In the genomic region with DNA sequence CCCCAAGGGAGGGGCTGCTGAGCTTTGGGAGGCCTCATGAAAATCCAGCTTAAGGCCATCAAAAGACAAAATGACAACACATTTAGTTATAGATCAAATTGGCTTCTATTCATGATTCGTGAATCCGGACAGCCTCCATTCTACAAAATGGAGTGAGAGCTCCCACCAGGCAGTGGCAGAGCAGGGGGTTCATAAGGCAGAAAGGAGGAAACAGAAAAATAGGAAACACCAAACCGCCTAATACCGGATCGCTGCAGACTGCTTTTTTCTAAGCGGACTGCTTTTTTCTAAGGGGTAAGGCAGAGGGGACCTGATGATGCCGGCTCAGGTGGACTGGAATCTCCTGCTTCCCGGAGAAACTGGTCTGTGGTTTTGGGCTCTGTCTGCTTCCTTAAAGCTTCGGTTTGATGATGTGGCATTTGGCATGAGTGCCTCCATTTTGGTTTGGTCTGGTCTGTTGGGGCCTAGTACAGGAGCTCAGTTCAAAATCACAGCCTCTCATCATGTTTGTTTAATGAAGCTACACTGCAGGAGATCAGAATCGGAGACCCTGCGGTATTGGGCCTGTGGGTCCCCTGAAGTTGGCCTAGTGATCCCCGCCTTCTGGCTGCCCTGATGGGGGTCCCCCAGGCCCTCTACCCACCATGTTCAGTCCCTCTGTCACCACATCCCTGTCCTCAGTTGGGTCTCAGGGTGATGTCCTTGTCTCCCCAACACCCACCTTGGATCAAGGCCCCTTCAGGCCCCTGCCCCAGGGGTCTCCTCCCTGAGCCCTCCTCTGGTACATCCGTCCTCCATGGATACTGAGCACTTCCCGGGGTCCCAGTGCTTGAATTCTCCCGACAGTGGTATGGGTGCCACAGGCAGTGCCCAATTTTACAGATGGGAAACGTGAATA, we compare ENCODE assay signal across 10 cellular contexts. TPM values are rescaled to one million over a fixed set of nuclear protein-coding genes. Genes with fewer than 3 reads are reported as not detected.
A peak's percentile ranks its signal among the peaks of the same experiment; 100 is the strongest.
DNase-seq lines count a peak whose midpoint lies in the region; ATAC-seq, FAIRE-seq and TF ChIP-seq lines count a peak whose summit lies in the region.
"Had no signal": no experiment of that assay in that cellular context is flagged by ENCODE, and none has a peak within 500 bp of the region (broad histone marks: within the 10 kb centered on the region; RNA-seq: fewer than 3 reads in every experiment).

No MANE protein-coding gene starts in this region.

- 93% methylated on average over 16 of the region's 16 CpGs for WGBS in mesenchymal stem cell

- peak overlapping the region; percentile 96 for H4K91ac ChIP-seq in mesenchymal stem cell (ENCODE audit: low read length)

- H4K8ac ChIP-seq in mesenchymal stem cell (ENCODE audit: low read length), result peak overlapping the region; percentile 86

- H3K27me3 ChIP-seq in mesenchymal stem cell (ENCODE audit: control insufficient read depth in 1 of 2, insufficient read depth in 1 of 2, low read length in 2 of 2), result no peaks in the 10 kb centered on the region

- peak overlapping the region; percentile 91 to 99 for H2BK12ac ChIP-seq in mesenchymal stem cell (ENCODE audit: low read length in 2 of 2)

- no peak for TF ChIP-seq CTCF in astrocyte of the spinal cord (IDR thresholded peaks at IDR 0.05; ENCODE audit: low read depth, low read length)

- H3K36me3 ChIP-seq in mesenchymal stem cell (ENCODE audit: control insufficient read depth in 1 of 2, insufficient read depth in 2 of 2, low read depth in 1 of 2, low read length in 2 of 2), result peaks cover 5% of the 10 kb centered on the region in 2 experiments
- H3K36me3 ChIP-seq: WERI-Rb-1 had no signal

- peak overlapping the region in 1 of 2 experiments; percentile 45 for H3K23ac ChIP-seq in mesenchymal stem cell (ENCODE audit: low read length in 2 of 2)

- peak overlapping the region; percentile 94 for H3K27ac ChIP-seq in mesenchymal stem cell (ENCODE audit: low read length, poor library complexity, severe bottlenecking)
- H3K27ac ChIP-seq in substantia nigra (ENCODE audit: low read depth, low read length, poor library complexity, severe bottlenecking), result peak overlapping the region; percentile 86
- H3K27ac ChIP-seq: WERI-Rb-1 had no signal

- DNase-seq in Kasumi-1 (lab: John Stamatoyannopoulos, UW) (peak; percentile 48 to 59), astrocyte of the spinal cord (ENCODE audit: low read depth, low spot score) (no peak), mesenchymal stem cell (no peak), substantia nigra (lab: John Stamatoyannopoulos, UW) (peak in 1 of 49 donors; percentile 46), GM12891 (ENCODE audit: insufficient read length, low spot score) (no peak), activated gamma-delta T cell treated with Interleukin-2 at 50 U/mL for 16 hours (no peak)
- DNase-seq: WERI-Rb-1 had no signal

- H3K9ac ChIP-seq in mesenchymal stem cell (ENCODE audit: low read length), result peak overlapping the region; percentile 91

- no peak overlapping the region for H2AFZ ChIP-seq in mesenchymal stem cell (ENCODE audit: low read depth, low read length)

- TF ChIP-seq POLR2A in GM12891 (IDR thresholded peaks at IDR 0.05; ENCODE audit: low read depth, low read length), result no peak

- H3K9me3 ChIP-seq in mesenchymal stem cell (ENCODE audit: control insufficient read depth, low read length), result no peaks in the 10 kb centered on the region

- H2BK15ac ChIP-seq in mesenchymal stem cell (ENCODE audit: low read depth, poor library complexity, severe bottlenecking), result peak overlapping the region; percentile 65

- no peak overlapping the region for H2BK5ac ChIP-seq in mesenchymal stem cell (ENCODE audit: low read depth, low read length, poor library complexity, severe bottlenecking)

- H3K4ac ChIP-seq in mesenchymal stem cell (ENCODE audit: low read depth in 1 of 2, low read length in 2 of 2), result peak overlapping the region; percentile 91 to 95

- peak overlapping the region; percentile 42 for H3K4me2 ChIP-seq in mesenchymal stem cell (ENCODE audit: low read length, poor library complexity, severe bottlenecking)

- peak overlapping the region; percentile 88 to 97 for H3K18ac ChIP-seq in mesenchymal stem cell (ENCODE audit: low read depth in 1 of 2, low read length in 2 of 2)

- H3K14ac ChIP-seq in mesenchymal stem cell (ENCODE audit: low read length in 2 of 2), result peak overlapping the region in 1 of 2 experiments; percentile 29

- H3K4me1 ChIP-seq in mesenchymal stem cell (ENCODE audit: control insufficient read depth, insufficient read depth, low read depth, low read length), result peaks cover 61% of the 10 kb centered on the region

- H2AK5ac ChIP-seq in mesenchymal stem cell (ENCODE audit: low read length, severe bottlenecking), result peak overlapping the region; percentile 100

- no peak for FAIRE-seq in GM12891 (lab: Jason Lieb, UNC)
- FAIRE-seq: G401.6 had no signal

- peak overlapping the region; percentile 27 for H3K4me3 ChIP-seq in astrocyte of the spinal cord (ENCODE audit: low read depth, low read length)
- peak overlapping the region in 1 of 2 experiments; percentile 83 for H3K4me3 ChIP-seq in mesenchymal stem cell (ENCODE audit: insufficient read depth in 1 of 2, low read depth in 1 of 2, low read length in 2 of 2)

- no peak for ATAC-seq in GM19324 (IDR thresholded peaks at IDR 0.05; ENCODE audit: low FRiP score, unreplicated experiment)
- ATAC-seq in GM19035 (IDR thresholded peaks at IDR 0.05; ENCODE audit: unreplicated experiment), result no peak

- in situ Hi-C loops in astrocyte of the spinal cord (cut with HindIII; ENCODE audit: low sequenced_read_pairs), result no loop called here

- peak overlapping the region; percentile 84 for H2BK120ac ChIP-seq in mesenchymal stem cell (ENCODE audit: low read depth, low read length)

- peaks cover 12% of the 10 kb centered on the region for H3K79me1 ChIP-seq in mesenchymal stem cell (replicated peaks; ENCODE audit: low read length, poor library complexity, severe bottlenecking)

TF ChIP-seq in GM12891, 5 proteins besides CTCF, POLR2A, EP300 and RAD21:
- TF ChIP-seq POLR2AphosphoS5 (IDR thresholded peaks at IDR 0.05; ENCODE audit: low read depth, low read length) (no peak), TAF1 (IDR thresholded peaks at IDR 0.05; ENCODE audit: low read depth, low read length) (no peak), SPI1 (IDR thresholded peaks at IDR 0.05; ENCODE audit: low read depth, low read length) (no peak), POU2F2 (IDR thresholded peaks at IDR 0.05; ENCODE audit: low read depth, low read length) (no peak), PAX5 (IDR thresholded peaks at IDR 0.05; ENCODE audit: insufficient read depth, low read length, severe bottlenecking) (no peak)

RNA-seq across cellular contexts. Expression of gene ALDH3B1, which starts 1.2 kb away (rescaled TPM):
- polyA plus RNA-seq in mesenchymal stem cell (2013, experiment 1 of 2), result 22.4 TPM
- 22.5 TPM for polyA plus RNA-seq in mesenchymal stem cell (2013, experiment 2 of 2)
- 0.06 TPM for polyA plus RNA-seq in GM12891 (2012; ENCODE audit: low read depth, missing spikeins)

RNA-seq across cellular contexts. Expression of gene UNC93B1, which starts 7.4 kb away (rescaled TPM):
- polyA plus RNA-seq in mesenchymal stem cell (2013, experiment 1 of 2), result 12.1 TPM
- polyA plus RNA-seq in mesenchymal stem cell (2013, experiment 2 of 2), result 11.5 TPM
- 34.5 TPM for polyA plus RNA-seq in GM12891 (2012; ENCODE audit: low read depth, missing spikeins)

RNA-seq across cellular contexts. Expression of gene NDUFS8, which starts 19.2 kb away (rescaled TPM):
- polyA plus RNA-seq in mesenchymal stem cell (2013, experiment 1 of 2), result 104 TPM
- 106 TPM for polyA plus RNA-seq in mesenchymal stem cell (2013, experiment 2 of 2)
- 127 TPM for polyA plus RNA-seq in GM12891 (2012; ENCODE audit: low read depth, missing spikeins)

RNA-seq across cellular contexts. Expression of gene TCIRG1, which starts 27.5 kb away (rescaled TPM):
- polyA plus RNA-seq in mesenchymal stem cell (2013, experiment 1 of 2), result 84.2 TPM
- polyA plus RNA-seq in mesenchymal stem cell (2013, experiment 2 of 2), result 79.4 TPM
- 85.7 TPM for polyA plus RNA-seq in GM12891 (2012; ENCODE audit: low read depth, missing spikeins)

Comparison
In these comparisons a context has a peak if more than half of its experiments do, and no peak if none do; other contexts are left out.
1. DNase-seq: peak in Kasumi-1 (2 of 2); none in astrocyte of the spinal cord (single experiment), mesenchymal stem cell (single experiment), GM12891 (single experiment) and activated gamma-delta T cell treated with Interleukin-2 at 50 U/mL for 16 hours (single experiment).